In the genomic region with DNA sequence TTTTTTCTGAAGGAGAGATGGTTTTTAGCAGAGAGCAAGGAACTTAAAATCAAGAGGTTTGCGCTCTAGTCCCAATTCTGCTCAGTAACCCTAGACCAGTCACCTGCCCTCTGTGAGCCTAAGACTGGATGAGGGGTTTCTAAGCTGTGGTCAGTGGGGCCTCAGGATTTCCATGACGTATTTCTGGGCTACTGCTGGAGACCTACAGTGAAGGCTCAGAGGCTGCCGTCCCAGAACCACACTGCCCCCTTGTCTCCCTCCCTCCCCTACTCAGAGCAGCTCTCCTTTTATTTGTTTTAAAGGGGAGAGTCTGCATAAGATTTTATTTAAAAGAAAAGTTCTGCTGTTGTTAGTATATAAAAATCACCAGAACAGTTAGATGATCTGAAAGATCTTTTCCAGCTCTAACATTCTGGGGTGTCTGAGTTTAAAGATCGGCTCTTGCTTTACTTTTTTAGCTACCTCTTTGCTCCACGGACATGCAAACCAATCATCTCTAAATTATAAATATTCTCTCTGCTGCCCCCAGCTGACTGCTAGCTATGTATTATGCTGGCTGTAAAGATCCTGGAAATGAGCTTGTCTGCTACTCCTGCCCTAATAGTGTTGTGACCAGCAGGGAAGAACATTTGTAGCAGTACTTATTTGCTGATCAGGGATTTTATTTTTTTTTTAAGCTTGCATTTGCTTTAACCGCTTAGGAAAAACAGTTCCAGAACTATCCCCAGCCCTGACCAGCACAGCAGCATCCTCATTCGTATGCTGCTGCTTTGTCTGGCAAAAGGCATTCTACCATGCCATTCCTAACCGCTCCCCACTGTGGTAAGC, we compare ENCODE assay signal across 8 cellular contexts.
A peak's percentile ranks its signal among the peaks of the same experiment; 100 is the strongest.
DNase-seq lines count a peak whose midpoint lies in the region; ATAC-seq and TF ChIP-seq lines count a peak whose summit lies in the region.

No MANE protein-coding gene starts in this region.

- peak; percentile 88 for TF ChIP-seq CTCF in C4-2B (conservative IDR thresholded peaks at IDR 0.05)

- DNase-seq in NCI-H345 treated with DMSO at 0.1 percent for 48 hours (lab: John Stamatoyannopoulos, UW; ENCODE audit: unreplicated experiment) (peak; percentile 4), amniotic epithelial cell (ENCODE audit: low read depth) (peak; percentile 28), iPS-NIHi11 (ENCODE audit: low spot score) (peak; percentile 26), NCI-H2029 (lab: John Stamatoyannopoulos, UW) (no peak)
- no peak for DNase-seq in stimulated activated naive CD8-positive, alpha-beta T cell treated with anti-CD3 and anti-CD28 coated beads, Interleukin-15, Interleukin-2, amounts not matched to agents 100 U/mL and 50 U/mL, for 24 hours

- peak overlapping the region; percentile 85 for H3K27ac ChIP-seq in C4-2B

- ATAC-seq in GM21423 (IDR thresholded peaks at IDR 0.05; ENCODE audit: unreplicated experiment), result peak; percentile 50
- peak; percentile 70 for ATAC-seq in stimulated activated naive CD8-positive, alpha-beta T cell treated with anti-CD3 and anti-CD28 coated beads, Interleukin-15, Interleukin-2, amounts not matched to agents 100 U/mL and 50 U/mL, for 24 hours
- no peak for ATAC-seq in GM21737 (IDR thresholded peaks at IDR 0.05; ENCODE audit: unreplicated experiment)

Comparison
In these comparisons a context has a peak if more than half of its experiments do, and no peak if none do; other contexts are left out.
1. DNase-seq: peak in NCI-H345 treated with DMSO at 0.1 percent for 48 hours (single experiment), amniotic epithelial cell (single experiment) and iPS-NIHi11 (single experiment); none in stimulated activated naive CD8-positive, alpha-beta T cell treated with anti-CD3 and anti-CD28 coated beads, Interleukin-15, Interleukin-2, amounts not matched to agents 100 U/mL and 50 U/mL, for 24 hours (single experiment) and NCI-H2029 (single experiment).